Comparison of ENCODE assay signal across 23 cellular contexts in genomic region chr10:88088441-88089340, GRCh38.
DNase-seq lines count a peak whose midpoint lies in the region; TF ChIP-seq lines count a peak whose summit lies in the region.
"Had no signal": no experiment of that assay in that cellular context is flagged by ENCODE, and none has a peak within 500 bp of the region (broad histone marks: within the 10 kb centered on the region; RNA-seq: fewer than 3 reads in every experiment).

No MANE protein-coding gene starts in this region.

- H3K4me1 ChIP-seq in endocrine pancreas (ENCODE audit: control insufficient read depth, insufficient read depth, low read length), result no peaks in the 10 kb centered on the region
- H3K4me1 ChIP-seq in thyroid gland, result peaks cover 33 to 37% of the 10 kb centered on the region in 2 donors
- H3K4me1 ChIP-seq: HAP-1, SJSA1, tibial nerve had no signal

- DNase-seq in NCI-H510A treated with DMSO at 0.1 percent for 48 hours (lab: John Stamatoyannopoulos, UW) (peak; percentile 76), NCI-H510A (lab: John Stamatoyannopoulos, UW) (no peak), RWPE1 (ENCODE audit: low spot score) (peak; percentile 91), thyroid gland (no peak), SK-N-DZ (ENCODE audit: low spot score) (no peak), NCI-H1092 (lab: John Stamatoyannopoulos, UW) (no peak)
- no peak for DNase-seq in activated naive CD4-positive, alpha-beta T cell treated with anti-CD3 and anti-CD28 coated beads for 36 hours
- DNase-seq: activated CD4-positive, alpha-beta T cell treated with anti-CD3 and anti-CD28 coated beads, Interleukin-2, amount 50 U/mL, for 48 hours; CD4-positive, alpha-beta memory T cell; central memory CD4-positive, alpha-beta T cell; kidney glomerular epithelial cell; mucosa of descending colon; NCI-H526; stimulated activated CD4-positive, alpha-beta T cell treated with anti-CD3 and anti-CD28 coated beads, Interleukin-1b, Interleukin-23, amount 100 ng/mL, for 48 hours had no signal

- peak overlapping the region; percentile 90 for H3K27ac ChIP-seq in RWPE1
- H3K27ac ChIP-seq in thyroid gland, result peak overlapping the region; percentile 7 to 76 (median 72)
- H3K27ac ChIP-seq: heart left ventricle, SJSA1, tibial nerve had no signal

- no peak for TF ChIP-seq CTCF in RWPE1 (conservative IDR thresholded peaks at IDR 0.05; ENCODE audit: low read depth)
- TF ChIP-seq CTCF in thyroid gland (IDR thresholded peaks at IDR 0.05), result no peak

- no peaks in the 10 kb centered on the region for H3K36me3 Mint-ChIP-seq in activated naive CD4-positive, alpha-beta T cell treated with anti-CD3 and anti-CD28 coated beads for 36 hours (ENCODE audit: low read depth)
- H3K36me3 Mint-ChIP-seq: IgD-negative memory B cell had no signal

- H3K9me3 ChIP-seq in endocrine pancreas (ENCODE audit: control insufficient read depth, low read length) (no peaks in the 10 kb centered on the region), thyroid gland (no peaks in the 10 kb centered on the region)
- H3K9me3 ChIP-seq: HAP-1, heart left ventricle, mucosa of descending colon, SJSA1, tibial nerve had no signal

- no peak overlapping the region for H3K9ac ChIP-seq in endocrine pancreas (ENCODE audit: control insufficient read depth, insufficient read depth, low read length)

- H3K4me3 ChIP-seq in endocrine pancreas (ENCODE audit: control insufficient read depth, insufficient read depth, low read length) (peak overlapping the region; percentile 27), thyroid gland (replicated peaks in 1 of 3) (no peak overlapping the region)
- H3K4me3 ChIP-seq: HAP-1, heart left ventricle, lung, mucosa of descending colon, SJSA1, tibial nerve had no signal

- no peak for TF ChIP-seq POLR2A in thyroid gland (IDR thresholded peaks at IDR 0.05)

- CTCF ChIA-PET in RWPE1 (lab: Yijun Ruan, JAX), result interaction anchor here (0.6 kb wide), 1 partner anchor 368 kb away, joined by 4 read pairs; no protein-coding TSS in a partner anchor
- CTCF ChIA-PET in activated naive CD4-positive, alpha-beta T cell treated with anti-CD3 and anti-CD28 coated beads for 36 hours (lab: Charles Lee), result no interaction called here

- H3K27me3 Mint-ChIP-seq in activated naive CD4-positive, alpha-beta T cell treated with anti-CD3 and anti-CD28 coated beads for 36 hours (ENCODE audit: low read depth), result peaks cover 10% of the 10 kb centered on the region
- H3K27me3 Mint-ChIP-seq: activated naive CD4-positive, alpha-beta T cell treated with anti-CD3 and anti-CD28 coated beads, Interleukin-2, amount 50 U/mL, for 24 hours; CD4-positive, alpha-beta memory T cell; IgD-negative memory B cell had no signal

- H3K27me3 ChIP-seq in endocrine pancreas (ENCODE audit: control insufficient read depth, insufficient read depth, low read length) (no peaks in the 10 kb centered on the region), thyroid gland (no peaks in the 10 kb centered on the region)
- H3K27me3 ChIP-seq: heart left ventricle, SJSA1, tibial nerve had no signal

- POLR2A ChIA-PET in RWPE1 (lab: Yijun Ruan, JAX; ENCODE audit: low non-redundant PET), result no interaction called here

- H3K36me3 ChIP-seq in endocrine pancreas (ENCODE audit: control insufficient read depth, insufficient read depth, low read length), result no peaks in the 10 kb centered on the region
- H3K36me3 ChIP-seq in thyroid gland, result no peaks in the 10 kb centered on the region
- H3K36me3 ChIP-seq: HAP-1, heart left ventricle, SJSA1, tibial nerve had no signal

- H3K4me1 Mint-ChIP-seq in activated naive CD4-positive, alpha-beta T cell treated with anti-CD3 and anti-CD28 coated beads for 36 hours (ENCODE audit: low read depth), result peaks cover 34% of the 10 kb centered on the region

- H3K9me3 Mint-ChIP-seq in activated naive CD4-positive, alpha-beta T cell treated with anti-CD3 and anti-CD28 coated beads for 36 hours, result no peaks in the 10 kb centered on the region
- H3K9me3 Mint-ChIP-seq: IgD-negative memory B cell had no signal

- WGBS in thyroid gland, 2 donors, result 92 to 95% methylated on average over 9 of the region's 9 CpGs

- no peak overlapping the region for H3K4me3 Mint-ChIP-seq in activated naive CD4-positive, alpha-beta T cell treated with anti-CD3 and anti-CD28 coated beads for 36 hours
- H3K4me3 Mint-ChIP-seq: activated naive CD4-positive, alpha-beta T cell treated with anti-CD3 and anti-CD28 coated beads, Interleukin-2, amount 50 U/mL, for 24 hours; CD4-positive, alpha-beta memory T cell; IgD-negative memory B cell; natural killer cell treated with Interleukin-12 subunit alpha and Interleukin-12 subunit beta and Interleukin-15 and Interleukin-18, amount 100 ng/mL, for 72 hours had no signal

- intact Hi-C loops in thyroid gland (cut with DNase I), result no loop called here
- intact Hi-C loops in activated naive CD4-positive, alpha-beta T cell treated with anti-CD3 and anti-CD28 coated beads for 36 hours (cut with micrococcal nuclease), result no loop called here

- no peak overlapping the region for H3K27ac Mint-ChIP-seq in activated naive CD4-positive, alpha-beta T cell treated with anti-CD3 and anti-CD28 coated beads for 36 hours
- H3K27ac Mint-ChIP-seq: activated naive CD4-positive, alpha-beta T cell treated with anti-CD3 and anti-CD28 coated beads, Interleukin-2, amount 50 U/mL, for 24 hours; IgD-negative memory B cell had no signal

Comparison
In these comparisons a context has a peak if more than half of its experiments do, and no peak if none do; other contexts are left out.
1. DNase-seq: peak in NCI-H510A treated with DMSO at 0.1 percent for 48 hours (single experiment) and RWPE1 (single experiment); none in NCI-H510A (single experiment), thyroid gland (0 of 2), SK-N-DZ (single experiment), activated naive CD4-positive, alpha-beta T cell treated with anti-CD3 and anti-CD28 coated beads for 36 hours (single experiment) and NCI-H1092 (single experiment).